Comparison of ENCODE assay signal across 1 cellular context in genomic region chr15:90991587-90992285, GRCh38.
TF ChIP-seq lines count a peak whose summit lies in the region.

No MANE protein-coding gene starts in this region.

TF ChIP-seq in HepG2, 621 proteins besides CTCF, POLR2A, EP300 and RAD21:
- TF ChIP-seq ELF1 (CRISPR knock-in tag; IDR thresholded peaks at IDR 0.05) = no peak
- no peak for TF ChIP-seq ZNF205 (CRISPR knock-in tag; IDR thresholded peaks at IDR 0.05)
- TF ChIP-seq, protein P1, sequence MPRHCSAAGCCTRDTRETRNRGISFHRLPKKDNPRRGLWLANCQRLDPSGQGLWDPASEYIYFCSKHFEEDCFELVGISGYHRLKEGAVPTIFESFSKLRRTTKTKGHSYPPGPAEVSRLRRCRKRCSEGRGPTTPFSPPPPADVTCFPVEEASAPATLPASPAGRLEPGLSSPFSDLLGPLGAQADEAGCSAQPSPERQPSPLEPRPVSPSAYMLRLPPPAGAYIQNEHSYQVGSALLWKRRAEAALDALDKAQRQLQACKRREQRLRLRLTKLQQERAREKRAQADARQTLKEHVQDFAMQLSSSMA (CRISPR knock-in tag; IDR thresholded peaks at IDR 0.05) = no peak
- TF ChIP-seq PCBP1 (IDR thresholded peaks at IDR 0.05; ENCODE audit: borderline replicate concordance, low read depth, low read length) = no peak
- TF ChIP-seq ATF1 (CRISPR knock-in tag; IDR thresholded peaks at IDR 0.05) = no peak
- TF ChIP-seq SKI (IDR thresholded peaks at IDR 0.05; ENCODE audit: partially characterized antibody) = no peak
- no peak for TF ChIP-seq REPIN1 (CRISPR knock-in tag; IDR thresholded peaks at IDR 0.05; ENCODE audit: borderline replicate concordance, low read depth)
- no peak for TF ChIP-seq ISL2 (CRISPR knock-in tag; IDR thresholded peaks at IDR 0.05)
- TF ChIP-seq SIX1 (CRISPR knock-in tag; IDR thresholded peaks at IDR 0.05; ENCODE audit: borderline replicate concordance) = no peak
